ENCODE assay signal across 20 cellular contexts in the genomic region with DNA sequence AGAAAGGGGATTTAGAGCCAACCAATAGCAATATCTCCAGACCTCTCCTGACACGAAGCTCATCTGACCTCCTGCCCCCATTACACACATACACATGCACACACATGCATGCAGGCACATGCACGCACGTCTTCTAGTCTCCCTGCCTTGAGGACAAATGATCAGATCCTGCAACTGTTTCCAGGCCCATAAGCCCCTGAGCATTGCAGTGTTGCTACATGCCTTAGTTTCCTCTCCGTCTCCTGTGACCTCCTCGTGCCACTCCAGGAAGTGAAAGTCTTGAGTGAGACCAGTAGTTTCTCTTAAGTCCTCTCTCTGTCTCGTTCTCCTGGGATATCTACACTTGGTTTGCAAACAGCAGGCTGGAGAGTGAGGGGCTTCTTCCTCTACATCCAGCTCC. TPM values are rescaled to one million over a fixed set of nuclear protein-coding genes. Genes with fewer than 3 reads are reported as not detected.
DNase-seq lines count a peak whose midpoint lies in the region; ATAC-seq, FAIRE-seq and TF ChIP-seq lines count a peak whose summit lies in the region.
"Had no signal": no experiment of that assay in that cellular context is flagged by ENCODE, and none has a peak within 500 bp of the region (broad histone marks: within the 10 kb centered on the region; RNA-seq: fewer than 3 reads in every experiment).

No MANE protein-coding gene starts in this region.

- no TSS peak for BruUV-seq in GM12878 (replicated peaks; lab: Mats Ljungman, UMichigan)

- DNase-seq in GM12865 (ENCODE audit: low read depth) (peak; percentile 55), NAMALWA (ENCODE audit: low spot score) (peak; percentile 45), GM12878 (ENCODE audit: low read depth, low spot score) (no peak), putamen (ENCODE audit: low spot score) (peak; percentile 23), brain microvascular endothelial cell (no peak)
- DNase-seq: activated CD4-positive, alpha-beta memory T cell treated with anti-CD3 and anti-CD28 coated beads for 36 hours; activated naive CD4-positive, alpha-beta T cell treated with Interleukin-2 at 50 U/mL for 16 hours; activated T-cell treated with anti-CD3 and anti-CD28 coated beads for 4 hours; DMS79 treated with DMSO at 0.1 percent for 48 hours; MG63; NCI-H2029; NCI-H446; NK-92 treated with Interleukin-12 subunit alpha and Interleukin-12 subunit beta, amount 100 ng/mL, for 24 hours; Right ventricle myocardium superior had no signal

- H4K20me1 ChIP-seq in GM12878 (ENCODE audit: control insufficient read depth, insufficient read depth), result peaks cover 18% of the 10 kb centered on the region; the same call in 1 of the 2 replicates

- no peak for FAIRE-seq in GM12878 (lab: Jason Lieb, UNC)

- H3K27me3 ChIP-seq in GM12878 (replicated peaks in 1 of 2; ENCODE audit: control insufficient read depth in 2 of 2, insufficient read depth in 2 of 2, low read length in 1 of 2) (no peaks in the 10 kb centered on the region), brain microvascular endothelial cell (replicated peaks) (peaks cover 3% of the 10 kb centered on the region)

- H3K36me3 ChIP-seq in GM12878 (ENCODE audit: control insufficient read depth in 2 of 2, insufficient read depth in 2 of 2, low read length in 1 of 2) (peaks cover 14 to 29% of the 10 kb centered on the region in 2 experiments), brain microvascular endothelial cell (replicated peaks) (no peaks in the 10 kb centered on the region)
- H3K36me3 ChIP-seq: esophagus muscularis mucosa, gastroesophageal sphincter, MG63 had no signal

- H3K4me2 ChIP-seq in GM12878 (ENCODE audit: control insufficient read depth, insufficient read depth), result peak overlapping the region; percentile 84

- POLR2A ChIA-PET in GM12878 (lab: Charles Lee), result interaction anchor here (0.7 kb wide), 2 partner anchors 10 to 25 kb away, joined by 3 read pairs; no protein-coding TSS in a partner anchor

- RAD21 ChIA-PET in GM12878 (lab: Charles Lee; ENCODE audit: unreplicated experiment), result interaction anchor here (0.6 to 2.6 kb wide), 5 partner anchors 10 to 146 kb away, joined by 3 to 19 read pairs (median 4); no protein-coding TSS in a partner anchor

- TF ChIP-seq CTCF in GM12865 (IDR thresholded peaks at IDR 0.05; ENCODE audit: insufficient read depth, low read depth, low read length, missing control alignments) (no peak), GM12878 (IDR thresholded peaks at IDR 0.05 in 2 of 3, conservative IDR thresholded peaks at IDR 0.05 in 1 of 3; ENCODE audit: control insufficient read depth in 2 of 3, extremely low read depth in 1 of 3, insufficient read depth in 1 of 3, low read depth in 3 of 3, low read length in 3 of 3) (no peak), brain microvascular endothelial cell (IDR thresholded peaks at IDR 0.05; ENCODE audit: low read depth, low read length, missing control alignments) (no peak)

- intact Hi-C loops in GM12878 (cut with micrococcal nuclease; ENCODE audit: unreplicated experiment), result no loop called here

- no peak for TF ChIP-seq EP300 in GM12878 (IDR thresholded peaks at IDR 0.05; ENCODE audit: borderline replicate concordance in 1 of 2, control insufficient read depth in 1 of 2, low read depth in 2 of 2, low read length in 2 of 2)

- H3K4me1 ChIP-seq in GM12878 (ENCODE audit: control insufficient read depth, insufficient read depth, low read length), result peaks cover 85% of the 10 kb centered on the region

- in situ Hi-C loops in GM12878 (cut with MboI) (loop anchor here (25.0 kb wide), 2 partner anchors 573 to 1748 kb away; no protein-coding TSS in a partner anchor), brain microvascular endothelial cell (cut with HindIII; ENCODE audit: low pct_ligation_motif_present, low sequenced_read_pairs) (no loop called here)

- H3K9me3 ChIP-seq in GM12878 (replicated peaks; ENCODE audit: control insufficient read depth, insufficient read depth, low read length), result no peaks in the 10 kb centered on the region; the same call in 2 of the 3 replicates
- H3K9me3 ChIP-seq: esophagus muscularis mucosa, gastroesophageal sphincter, MG63 had no signal

- H3K27ac ChIP-seq in GM12878 (ENCODE audit: control insufficient read depth, insufficient read depth), result peak overlapping the region; percentile 59
- H3K27ac ChIP-seq in brain microvascular endothelial cell, result no peak overlapping the region
- H3K27ac ChIP-seq: esophagus muscularis mucosa, gastroesophageal sphincter had no signal

- 19% methylated on average over 6 of the region's 6 CpGs for WGBS in GM12878 (ENCODE audit: insufficient coverage, insufficient replicate concordance, low lambda C conversion rate, missing lambda C conversion rate)

- SMC1A ChIA-PET in GM12878 (lab: Charles Lee; ENCODE audit: uncharacterized antibody, unreplicated experiment), result interaction anchor here (0.9 to 5.1 kb wide), 5 partner anchors 9 to 34 kb away, joined by 3 to 32 read pairs (median 8); no protein-coding TSS in a partner anchor

- TF ChIP-seq POLR2A in GM12878 (IDR thresholded peaks at IDR 0.05; ENCODE audit: low read depth, low read length), result peak; percentile 15; the same call in 1 of the 2 replicates

- no peak for TF ChIP-seq RAD21 in GM12878 (IDR thresholded peaks at IDR 0.05; ENCODE audit: insufficient read depth, low read depth, low read length)

- H3K4me3 ChIP-seq in GM12865 (ENCODE audit: low read depth, low read length) (no peak overlapping the region), GM12878 (peak overlapping the region; percentile 21; the same call in 1 of the 2 replicates), brain microvascular endothelial cell (ENCODE audit: low read depth, low read length) (no peak overlapping the region)
- H3K4me3 ChIP-seq: esophagus muscularis mucosa, gastroesophageal sphincter, MG63 had no signal

- H3K9ac ChIP-seq in GM12878 (ENCODE audit: control insufficient read depth, insufficient read depth, low read length), result peak overlapping the region; percentile 22; the same call in 1 of the 2 replicates

- H3K79me2 ChIP-seq in GM12878 (ENCODE audit: control insufficient read depth, insufficient read depth, low read length), result peaks cover 86% of the 10 kb centered on the region

- no peak overlapping the region for H2AFZ ChIP-seq in GM12878 (ENCODE audit: control insufficient read depth, low read depth, low read length)

- CTCF ChIA-PET in GM12878 (lab: Yijun Ruan, JAX), result interaction anchor here (1.4 to 4.9 kb wide), 2 partner anchors 32 to 52 kb away, joined by 4 to 30 read pairs; no protein-coding TSS in a partner anchor

- ATAC-seq in GM12878, result peak; percentile 21
- no peak for ATAC-seq in GM21786 (IDR thresholded peaks at IDR 0.05; ENCODE audit: unreplicated experiment)
- no peak for ATAC-seq in GM21390 (IDR thresholded peaks at IDR 0.05; ENCODE audit: unreplicated experiment)
- no peak for ATAC-seq in HG02852 (IDR thresholded peaks at IDR 0.05; ENCODE audit: unreplicated experiment)
- ATAC-seq: gastroesophageal sphincter, HCT116 had no signal

RNA-seq across cellular contexts. Expression of gene CIITA, which starts 8.2 kb away (rescaled TPM):
- total RNA-seq in GM12878 (2013; cell fraction: nucleolus; rRNA removed), result 733 and 778 TPM in 2 replicates
- 49.6 and 51.4 TPM in 2 replicates for total RNA-seq in GM12878 (2014; rRNA removed)
- total RNA-seq in GM12878 (2014; rRNA removed; fragmentation: Illumina TruSeq; extraction: Trizol), result 31.0 and 37.4 TPM in 2 replicates
- total RNA-seq in GM12878 (2021), result 84.6 and 95.8 TPM in 2 replicates
- 32.4 TPM for polyA plus RNA-seq in GM12878 (2011; ENCODE audit: low read depth)
- 139 and 145 TPM in 2 replicates for polyA plus RNA-seq in GM12878 (2011; rRNA removed)
- polyA plus RNA-seq in GM12878 (2011; cell fraction: cytosol; rRNA removed), result 85.3 and 89.0 TPM in 2 replicates
- polyA plus RNA-seq in GM12878 (2011; cell fraction: nucleus; rRNA removed), result 371 and 391 TPM in 2 replicates
- 50.3 and 56.0 TPM in 2 replicates for polyA plus RNA-seq in GM12878 (2012)
- 35.7 and 51.1 TPM in 2 replicates for polyA plus RNA-seq in GM12878 (2014; fragmentation: Illumina TruSeq; extraction: Trizol)
- polyA plus RNA-seq in GM12878 (2014; fragmentation: Nextera tagmentation; extraction: Ambion mirVana), result 10 to 100 TPM; 11.5 to 12.5 TPM
- 74.5 and 82.5 TPM in 2 replicates for polyA plus RNA-seq in GM12878 (2014; rRNA removed)
- polyA plus RNA-seq in GM12878 (2016; fragmentation: Nextera tagmentation; extraction: Ambion mirVana), result 10 to 100 TPM; 45.3 to 48.2 TPM
- polyA minus RNA-seq in GM12878 (2011; rRNA and poly(A)+ RNA removed), result 158 and 163 TPM in 2 replicates
- 30.1 and 45.4 TPM in 2 replicates for polyA minus RNA-seq in GM12878 (2011; cell fraction: cytosol; rRNA and poly(A)+ RNA removed)
- polyA minus RNA-seq in GM12878 (2011; cell fraction: nucleus; rRNA and poly(A)+ RNA removed), result 156 and 242 TPM in 2 replicates

RNA-seq across cellular contexts. Expression of gene DEXI, which starts 57.0 kb away (rescaled TPM):
- total RNA-seq in GM12878 (2013; cell fraction: nucleolus; rRNA removed), result 26.1 and 29.0 TPM in 2 replicates
- total RNA-seq in GM12878 (2014; rRNA removed) (26.3 and 28.6 TPM in 2 replicates), GM12878 (2014; rRNA removed; fragmentation: Illumina TruSeq; extraction: Trizol) (17.0 and 17.3 TPM in 2 replicates), GM12878 (2021) (22.7 and 24.2 TPM in 2 replicates)
- polyA plus RNA-seq in GM12878 (2011; ENCODE audit: low read depth), result 7.1 TPM
- polyA plus RNA-seq in GM12878 (2011; rRNA removed) (11.4 and 15.2 TPM in 2 replicates), GM12878 (2014; fragmentation: Illumina TruSeq; extraction: Trizol) (17.8 and 21.7 TPM in 2 replicates), GM12878 (2014; fragmentation: Nextera tagmentation; extraction: Ambion mirVana) (1 to 10 TPM; 1.4 to 4.3 TPM), GM12878 (2014; rRNA removed) (22.9 and 25.7 TPM in 2 replicates), GM12878 (2016; fragmentation: Nextera tagmentation; extraction: Ambion mirVana) (10 to 100 TPM; 14.0 to 19.8 TPM)
- polyA plus RNA-seq in GM12878 (2011; cell fraction: cytosol; rRNA removed), result 21.8 and 24.6 TPM in 2 replicates
- polyA plus RNA-seq in GM12878 (2011; cell fraction: nucleus; rRNA removed), result 37.7 and 44.3 TPM in 2 replicates
- 15.5 and 16.1 TPM in 2 replicates for polyA plus RNA-seq in GM12878 (2012)
- 18.1 and 24.7 TPM in 2 replicates for polyA minus RNA-seq in GM12878 (2011; rRNA and poly(A)+ RNA removed)
- polyA minus RNA-seq in GM12878 (2011; cell fraction: cytosol; rRNA and poly(A)+ RNA removed), result 9.6 and 11.0 TPM in 2 replicates
- 14.1 and 21.8 TPM in 2 replicates for polyA minus RNA-seq in GM12878 (2011; cell fraction: nucleus; rRNA and poly(A)+ RNA removed)

RNA-seq across cellular contexts. Expression of gene CLEC16A, which starts 59.1 kb away (rescaled TPM):
- total RNA-seq in GM12878 (2013; cell fraction: nucleolus; rRNA removed), result 277 and 301 TPM in 2 replicates
- total RNA-seq in GM12878 (2014; rRNA removed) (17.1 and 17.6 TPM in 2 replicates), GM12878 (2014; rRNA removed; fragmentation: Illumina TruSeq; extraction: Trizol) (14.1 and 14.6 TPM in 2 replicates), GM12878 (2021) (28.7 and 30.0 TPM in 2 replicates)
- 5.6 TPM for polyA plus RNA-seq in GM12878 (2011; ENCODE audit: low read depth)
- polyA plus RNA-seq in GM12878 (2011; rRNA removed) (16.4 and 20.2 TPM in 2 replicates), GM12878 (2014; fragmentation: Illumina TruSeq; extraction: Trizol) (19.3 and 20.5 TPM in 2 replicates), GM12878 (2014; fragmentation: Nextera tagmentation; extraction: Ambion mirVana) (1 to 10 TPM; 1.5 to 3.1 TPM), GM12878 (2014; rRNA removed) (18.1 and 18.7 TPM in 2 replicates), GM12878 (2016; fragmentation: Nextera tagmentation; extraction: Ambion mirVana) (10 to 100 TPM; 27.1 to 28.8 TPM)
- polyA plus RNA-seq in GM12878 (2011; cell fraction: cytosol; rRNA removed), result 17.6 and 21.8 TPM in 2 replicates
- 39.8 and 50.1 TPM in 2 replicates for polyA plus RNA-seq in GM12878 (2011; cell fraction: nucleus; rRNA removed)
- 11.8 and 12.2 TPM in 2 replicates for polyA plus RNA-seq in GM12878 (2012)
- polyA minus RNA-seq in GM12878 (2011; rRNA and poly(A)+ RNA removed), result 117 and 120 TPM in 2 replicates
- polyA minus RNA-seq in GM12878 (2011; cell fraction: cytosol; rRNA and poly(A)+ RNA removed), result 46.5 and 51.2 TPM in 2 replicates
- 42.9 and 65.1 TPM in 2 replicates for polyA minus RNA-seq in GM12878 (2011; cell fraction: nucleus; rRNA and poly(A)+ RNA removed)

Comparison
In these comparisons a context has a peak if more than half of its experiments do, and no peak if none do; other contexts are left out.
1. DNase-seq: peak in GM12865 (single experiment), NAMALWA (single experiment) and putamen (single experiment); none in GM12878 (single experiment) and brain microvascular endothelial cell (single experiment).